Comparison of ENCODE assay signal across 8 cellular contexts in genomic region chr15:60389261-60390077, GRCh38. TPM values are rescaled to one million over a fixed set of nuclear protein-coding genes. Genes with fewer than 3 reads are reported as not detected.
DNase-seq lines count a peak whose midpoint lies in the region; ATAC-seq, FAIRE-seq and TF ChIP-seq lines count a peak whose summit lies in the region.

No MANE protein-coding gene starts in this region.

- H3K36me3 ChIP-seq in DND-41 (ENCODE audit: insufficient read depth, low read length) (no peaks in the 10 kb centered on the region), GM23248 (ENCODE audit: low read depth) (peaks cover 59% of the 10 kb centered on the region), upper lobe of left lung (peaks cover 0 to 15% (median 3%) of the 10 kb centered on the region in 4 donors), Karpas-422 (ENCODE audit: insufficient read depth, low read length) (no peaks in the 10 kb centered on the region)

- H3K27ac ChIP-seq in DND-41 (ENCODE audit: low read length), result no peak overlapping the region
- H3K27ac ChIP-seq in GM23248, result peak overlapping the region; percentile 100
- peak overlapping the region; percentile 26 to 53 (median 41) for H3K27ac ChIP-seq in upper lobe of left lung
- H3K27ac ChIP-seq in Karpas-422 (ENCODE audit: low read length), result no peak overlapping the region

- H3K79me2 ChIP-seq in DND-41 (ENCODE audit: insufficient read depth, low read length) (no peaks in the 10 kb centered on the region), GM23248 (ENCODE audit: insufficient read depth) (peaks cover 99% of the 10 kb centered on the region), Karpas-422 (ENCODE audit: low read length) (no peaks in the 10 kb centered on the region)

- H3K36me3 Mint-ChIP-seq in T-helper 17 cell (ENCODE audit: low read depth), result peaks cover 4% of the 10 kb centered on the region

- no peak for TF ChIP-seq POLR2A in upper lobe of left lung (IDR thresholded peaks at IDR 0.05)

- H3K27ac Mint-ChIP-seq in T-helper 17 cell, result peak overlapping the region; percentile 92

- peaks cover 93% of the 10 kb centered on the region for H3F3A ChIP-seq in GM23248 (ENCODE audit: insufficient read depth)

- TF ChIP-seq EP300 in upper lobe of left lung (IDR thresholded peaks at IDR 0.05), result no peak

- peaks cover 14% of the 10 kb centered on the region for H3K4me1 ChIP-seq in DND-41 (ENCODE audit: insufficient read depth, low read length)
- H3K4me1 ChIP-seq in GM23248 (ENCODE audit: insufficient read depth), result peaks cover 89% of the 10 kb centered on the region
- peaks cover 61 to 79% (median 67%) of the 10 kb centered on the region in 4 donors for H3K4me1 ChIP-seq in upper lobe of left lung
- no peaks in the 10 kb centered on the region for H3K4me1 ChIP-seq in Karpas-422 (ENCODE audit: low read length)

- no peak overlapping the region for H3K9ac ChIP-seq in DND-41 (ENCODE audit: low read depth, low read length)
- H3K9ac ChIP-seq in GM23248, result peak overlapping the region; percentile 99
- no peak overlapping the region for H3K9ac ChIP-seq in Karpas-422 (ENCODE audit: low read length)

- H4K20me1 ChIP-seq in DND-41 (ENCODE audit: insufficient read depth, low read length) (no peaks in the 10 kb centered on the region), GM23248 (ENCODE audit: insufficient read depth) (peaks cover 43% of the 10 kb centered on the region), Karpas-422 (ENCODE audit: insufficient read depth, low read depth, low read length) (no peaks in the 10 kb centered on the region)

- DNase-seq in DND-41 (peak; percentile 46), GM23248 (peak; percentile 45), T-helper 17 cell (peak in 1 of 3 donors; percentile 15), fibroblast of villous mesenchyme (ENCODE audit: low read depth) (peak; percentile 62), upper lobe of left lung (no peak), frontal cortex (ENCODE audit: low spot score in 2 of 2) (no peak), OCI-M2 (lab: John Stamatoyannopoulos, UW; ENCODE audit: unreplicated experiment) (no peak), Karpas-422 (no peak)

- FAIRE-seq in frontal cortex (lab: Jason Lieb, UNC), result no peak

- WGBS in GM23248 (ENCODE audit: low coverage in 1 of 2, low lambda C conversion rate in 2 of 2, missing lambda C conversion rate in 2 of 2), 2 experiments, result 4% methylated on average over 8 of the region's 8 CpGs
- 34 to 45% methylated on average over 8 of the region's 8 CpGs for WGBS in upper lobe of left lung, 2 donors

- H3K9me2 ChIP-seq in GM23248 (ENCODE audit: insufficient read depth) (no peaks in the 10 kb centered on the region), Karpas-422 (replicated peaks; ENCODE audit: insufficient read depth, low read length) (no peaks in the 10 kb centered on the region)

- H3K4me1 Mint-ChIP-seq in T-helper 17 cell, result peaks cover 63% of the 10 kb centered on the region

- H3K27me3 ChIP-seq in DND-41 (ENCODE audit: insufficient read depth, low read length, poor library complexity), result peaks cover 5% of the 10 kb centered on the region
- H3K27me3 ChIP-seq in GM23248 (replicated peaks; ENCODE audit: insufficient read depth), result no peaks in the 10 kb centered on the region
- no peaks in the 10 kb centered on the region for H3K27me3 ChIP-seq in upper lobe of left lung
- H3K27me3 ChIP-seq in Karpas-422 (ENCODE audit: low read length), result no peaks in the 10 kb centered on the region

- H3K27me3 Mint-ChIP-seq in T-helper 17 cell, result no peaks in the 10 kb centered on the region

- H3K4me3 ChIP-seq in DND-41 (ENCODE audit: low read depth in 1 of 2, low read length in 2 of 2), result peak overlapping the region in 1 of 2 experiments; percentile 47; a peak in 1 of 4 replicates
- H3K4me3 ChIP-seq in GM23248, result peak overlapping the region; percentile 95
- H3K4me3 ChIP-seq in fibroblast of villous mesenchyme (ENCODE audit: low read depth, low read length), result peak overlapping the region; percentile 27
- H3K4me3 ChIP-seq in upper lobe of left lung, result peak overlapping the region in 2 of 4 donors; percentile 9 to 17
- H3K4me3 ChIP-seq in Karpas-422 (ENCODE audit: low read length), result no peak overlapping the region

- peak; percentile 98 for ATAC-seq in DND-41 (ENCODE audit: insufficient read depth, low read depth)
- peak; percentile 90 for ATAC-seq in T-helper 17 cell
- ATAC-seq in upper lobe of left lung (ENCODE audit: low FRiP score in 2 of 2), result no peak

- TF ChIP-seq CTCF in DND-41 (IDR thresholded peaks at IDR 0.05; ENCODE audit: borderline replicate concordance, extremely low read depth, low read length, poor library complexity, severe bottlenecking) (no peak), fibroblast of villous mesenchyme (IDR thresholded peaks at IDR 0.05; ENCODE audit: insufficient read depth, low read depth, low read length) (no peak), upper lobe of left lung (IDR thresholded peaks at IDR 0.05) (no peak)

- peak overlapping the region; percentile 52; the same call in 1 of the 2 replicates for H3K4me2 ChIP-seq in DND-41 (ENCODE audit: insufficient read depth, low read length)
- peak overlapping the region; percentile 100 for H3K4me2 ChIP-seq in GM23248 (ENCODE audit: unreplicated experiment)
- no peak overlapping the region for H3K4me2 ChIP-seq in Karpas-422 (ENCODE audit: low read depth, low read length, poor library complexity, severe bottlenecking)

- peak overlapping the region; percentile 91 for H3K4me3 Mint-ChIP-seq in T-helper 17 cell

- no peak overlapping the region for H2AFZ ChIP-seq in DND-41 (ENCODE audit: low read depth, low read length)
- no peak overlapping the region for H2AFZ ChIP-seq in GM23248
- no peak overlapping the region for H2AFZ ChIP-seq in Karpas-422 (ENCODE audit: low read length)

- H3K9me3 ChIP-seq in DND-41 (ENCODE audit: insufficient read depth, low read length, severe bottlenecking) (no peaks in the 10 kb centered on the region), GM23248 (ENCODE audit: low read depth) (no peaks in the 10 kb centered on the region), T-helper 17 cell (ENCODE audit: control insufficient read depth, low read length, poor library complexity, severe bottlenecking) (no peaks in the 10 kb centered on the region), upper lobe of left lung (no peaks in the 10 kb centered on the region), Karpas-422 (ENCODE audit: low read length) (no peaks in the 10 kb centered on the region)

- in situ Hi-C loops in GM23248 (cut with MboI), result no loop called here

RNA-seq across cellular contexts. Expression of gene ANXA2, which starts 8.3 kb away (rescaled TPM):
- total RNA-seq in GM23248 (2014; rRNA removed; shearing (Covaris generic)), result 4,470 and 4,692 TPM in 2 replicates
- polyA plus RNA-seq in GM23248 (2016; fragmentation: Nextera tagmentation; extraction: Ambion mirVana), result 6,052 and 6,251 TPM in 2 replicates
- total RNA-seq in T-helper 17 cell (100 to 1,000 TPM; 186 to 190 TPM), fibroblast of villous mesenchyme (2,870 and 3,211 TPM in 2 replicates), upper lobe of left lung (1,000 to 10,000 TPM in 4 of 6 donors, 100 to 1,000 TPM in 2; 394 to 1,774 (median 1,094) TPM), frontal cortex (34.6 TPM)
- total RNA-seq in Karpas-422 (2014; rRNA removed; shearing (Covaris generic); ENCODE audit: low replicate concordance), result 5.5 and 6.7 TPM in 2 replicates

Comparison
In these comparisons a context has a peak if more than half of its experiments do, and no peak if none do; other contexts are left out.
1. ATAC-seq: peak in DND-41 (single experiment) and T-helper 17 cell (single experiment); none in upper lobe of left lung (0 of 2).
2. DNase-seq: peak in DND-41 (single experiment), GM23248 (single experiment) and fibroblast of villous mesenchyme (single experiment); none in upper lobe of left lung (0 of 2), frontal cortex (0 of 2), OCI-M2 (single experiment) and Karpas-422 (single experiment).
3. H3K27ac ChIP-seq: peak in GM23248 (single experiment) and upper lobe of left lung (4 of 4); none in DND-41 (single experiment) and Karpas-422 (single experiment).